Comparison of ENCODE assay signal across 10 cellular contexts in the genomic region with DNA sequence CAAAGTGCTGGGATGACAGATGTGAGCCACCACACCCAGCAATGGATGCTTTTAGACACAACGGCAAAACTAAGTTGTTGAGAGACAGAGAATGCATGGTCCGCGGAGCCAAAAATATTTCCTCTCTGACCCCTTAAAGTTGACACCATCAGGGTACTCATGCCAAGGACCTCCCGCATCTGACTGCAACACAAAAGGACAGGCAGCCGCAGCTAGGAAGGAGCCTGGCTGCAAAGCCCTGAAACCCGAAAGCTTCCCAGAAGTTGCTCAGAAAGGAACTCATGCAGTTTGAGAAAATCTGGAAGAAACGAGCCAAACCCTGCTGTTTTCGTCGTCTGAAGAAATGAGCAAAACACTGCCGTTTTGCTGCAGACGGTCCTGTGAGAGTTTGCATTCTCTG. TPM values are rescaled to one million over a fixed set of nuclear protein-coding genes. Genes with fewer than 3 reads are reported as not detected.
DNase-seq lines count a peak whose midpoint lies in the region; ATAC-seq and TF ChIP-seq lines count a peak whose summit lies in the region.
"Had no signal": no experiment of that assay in that cellular context is flagged by ENCODE, and none has a peak within 500 bp of the region (broad histone marks: within the 10 kb centered on the region; RNA-seq: fewer than 3 reads in every experiment).

No MANE protein-coding gene starts in this region.

- TF ChIP-seq CTCF in fibroblast of the aortic adventitia (IDR thresholded peaks at IDR 0.05; ENCODE audit: insufficient read depth, low read length) (no peak), testis (IDR thresholded peaks at IDR 0.05) (no peak)

- H3K9ac ChIP-seq in adipocyte (ENCODE audit: low read length): peak overlapping the region; percentile 84

- peaks cover 16% of the 10 kb centered on the region for H3K4me1 ChIP-seq in adipocyte (ENCODE audit: control insufficient read depth, insufficient read depth, low read length)
- peaks cover 0 to 10% of the 10 kb centered on the region in 2 donors for H3K4me1 ChIP-seq in muscle layer of duodenum (ENCODE audit: control insufficient read depth in 1 of 2, insufficient read depth in 2 of 2, low read length in 2 of 2)
- peaks cover 13% of the 10 kb centered on the region for H3K4me1 ChIP-seq in testis

- ATAC-seq in HG03469 (IDR thresholded peaks at IDR 0.05; ENCODE audit: unreplicated experiment): no peak

- H3K4me3 ChIP-seq in adipocyte (ENCODE audit: low read length) (peak overlapping the region; percentile 77), fibroblast of the aortic adventitia (ENCODE audit: low read depth, low read length) (peak overlapping the region; percentile 43), muscle layer of duodenum (ENCODE audit: low read depth in 1 of 2, low read length in 2 of 2) (peak overlapping the region; percentile 9 to 32), testis (no peak overlapping the region)

- intact Hi-C loops in testis (cut with DNase I; ENCODE audit: low total_unique reads): no loop called here

- H3K27me3 ChIP-seq in adipocyte (replicated peaks; ENCODE audit: control insufficient read depth, insufficient read depth, low read length) (no peaks in the 10 kb centered on the region), muscle layer of duodenum (ENCODE audit: low read depth, low read length) (no peaks in the 10 kb centered on the region), testis (no peaks in the 10 kb centered on the region)

- DNase-seq in adipocyte (ENCODE audit: low read depth) (no peak), fibroblast of the aortic adventitia (ENCODE audit: low read depth) (peak; percentile 67), testis (no peak), DMS79 (lab: John Stamatoyannopoulos, UW) (no peak), NCI-H2107 treated with DMSO at 0.1 percent for 48 hours (lab: John Stamatoyannopoulos, UW; ENCODE audit: unreplicated experiment) (no peak), midbrain (lab: John Stamatoyannopoulos, UW) (no peak)
- DNase-seq: activated T-cell treated with anti-CD3 and anti-CD28 coated beads, Interleukin-2, amount 50 U/mL, for 1 hour; CD4-positive, alpha-beta memory T cell had no signal

- H3K27ac ChIP-seq in muscle layer of duodenum (ENCODE audit: low read length) (peak overlapping the region; percentile 65), testis (peak overlapping the region; percentile 81 to 86)

- TF ChIP-seq POLR2A in testis (IDR thresholded peaks at IDR 0.05): no peak

- H3K9me3 ChIP-seq in adipocyte (ENCODE audit: control insufficient read depth, low read length) (no peaks in the 10 kb centered on the region), muscle layer of duodenum (ENCODE audit: control insufficient read depth in 1 of 2, low read length in 2 of 2) (no peaks in the 10 kb centered on the region), testis (no peaks in the 10 kb centered on the region)

- 39 to 43% methylated on average over 9 to 11 of the region's 11 CpGs for WGBS in testis, 2 donors

- peaks cover 31% of the 10 kb centered on the region for H3K36me3 ChIP-seq in adipocyte (ENCODE audit: control insufficient read depth, insufficient read depth, low read length, severe bottlenecking)
- peaks cover 8 to 28% of the 10 kb centered on the region in 2 donors for H3K36me3 ChIP-seq in muscle layer of duodenum (ENCODE audit: control insufficient read depth in 1 of 2, insufficient read depth in 2 of 2, low read length in 2 of 2)
- no peaks in the 10 kb centered on the region for H3K36me3 ChIP-seq in testis (ENCODE audit: low read depth, missing control alignments)

RNA-seq across cellular contexts. Expression of gene DHRSX, which starts 16.5 kb away (rescaled TPM):
- total RNA-seq in fibroblast of the aortic adventitia (ENCODE audit: low replicate concordance) (17.5 and 38.8 TPM in 2 replicates), testis (10 to 100 TPM; 29.2 to 31.3 TPM)
- polyA plus RNA-seq in testis (ENCODE audit: insufficient read depth, low read depth, low replicate concordance): 15.3 TPM

RNA-seq across cellular contexts. Expression of gene ZBED1, which starts 16.5 kb away (rescaled TPM):
- total RNA-seq in fibroblast of the aortic adventitia (ENCODE audit: low replicate concordance) (19.0 and 25.3 TPM in 2 replicates), testis (10 to 100 TPM; 47.2 to 77.0 TPM)
- polyA plus RNA-seq in testis (ENCODE audit: insufficient read depth, low read depth, low replicate concordance): 24.2 TPM

Comparison
In these comparisons a context has a peak if more than half of its experiments do, and no peak if none do; other contexts are left out.
1. H3K4me3 ChIP-seq: peak in adipocyte (single experiment), fibroblast of the aortic adventitia (single experiment) and muscle layer of duodenum (2 of 2); none in testis (0 of 2).